Comparison of ENCODE assay signal across 1 cellular context in the genomic region with DNA sequence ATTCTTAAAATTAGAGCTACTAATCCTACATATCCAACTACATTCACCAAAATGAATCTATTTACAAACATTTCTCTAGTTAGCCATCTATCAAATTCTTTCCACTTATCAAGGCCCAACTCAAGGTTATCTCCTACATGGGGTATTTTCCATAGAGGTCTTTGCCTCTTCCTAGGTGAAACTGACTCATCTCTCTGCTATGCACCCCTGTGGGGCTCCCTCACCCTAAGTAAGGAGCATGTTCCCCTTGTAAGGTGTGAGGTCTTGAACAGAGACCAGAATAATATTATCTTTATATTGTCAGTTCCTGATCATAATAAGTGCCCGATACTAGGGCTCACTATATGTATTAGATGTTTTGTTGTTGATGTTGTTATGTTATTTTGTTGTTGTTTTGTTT.
TF ChIP-seq lines count a peak whose summit lies in the region.

No MANE protein-coding gene starts in this region.

TF ChIP-seq in H1, 55 proteins besides CTCF, POLR2A, EP300 and RAD21:
- no peak for TF ChIP-seq KDM5A (IDR thresholded peaks at IDR 0.05; ENCODE audit: low read length)
- peak; percentile 50; the same call in 1 of the 2 replicates for TF ChIP-seq JUN (IDR thresholded peaks at IDR 0.05; ENCODE audit: low read depth, low read length)
- no peak for TF ChIP-seq TBP (IDR thresholded peaks at IDR 0.05; ENCODE audit: low read depth, low read length)
- TF ChIP-seq BCL11A (IDR thresholded peaks at IDR 0.05; ENCODE audit: low read depth in 2 of 2, low read length in 2 of 2) = no peak
- TF ChIP-seq, protein P1, sequence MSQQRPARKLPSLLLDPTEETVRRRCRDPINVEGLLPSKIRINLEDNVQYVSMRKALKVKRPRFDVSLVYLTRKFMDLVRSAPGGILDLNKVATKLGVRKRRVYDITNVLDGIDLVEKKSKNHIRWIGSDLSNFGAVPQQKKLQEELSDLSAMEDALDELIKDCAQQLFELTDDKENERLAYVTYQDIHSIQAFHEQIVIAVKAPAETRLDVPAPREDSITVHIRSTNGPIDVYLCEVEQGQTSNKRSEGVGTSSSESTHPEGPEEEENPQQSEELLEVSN (IDR thresholded peaks at IDR 0.05) = peak; percentile 67
- TF ChIP-seq JUND (IDR thresholded peaks at IDR 0.05; ENCODE audit: low read length) = peak; percentile 89
- TF ChIP-seq, protein P2, sequence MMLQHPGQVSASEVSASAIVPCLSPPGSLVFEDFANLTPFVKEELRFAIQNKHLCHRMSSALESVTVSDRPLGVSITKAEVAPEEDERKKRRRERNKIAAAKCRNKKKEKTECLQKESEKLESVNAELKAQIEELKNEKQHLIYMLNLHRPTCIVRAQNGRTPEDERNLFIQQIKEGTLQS (IDR thresholded peaks at IDR 0.05; ENCODE audit: insufficient read depth, low read depth, low read length) = no peak
